10 cellular contexts compared by ENCODE assay signal in the genomic region with DNA sequence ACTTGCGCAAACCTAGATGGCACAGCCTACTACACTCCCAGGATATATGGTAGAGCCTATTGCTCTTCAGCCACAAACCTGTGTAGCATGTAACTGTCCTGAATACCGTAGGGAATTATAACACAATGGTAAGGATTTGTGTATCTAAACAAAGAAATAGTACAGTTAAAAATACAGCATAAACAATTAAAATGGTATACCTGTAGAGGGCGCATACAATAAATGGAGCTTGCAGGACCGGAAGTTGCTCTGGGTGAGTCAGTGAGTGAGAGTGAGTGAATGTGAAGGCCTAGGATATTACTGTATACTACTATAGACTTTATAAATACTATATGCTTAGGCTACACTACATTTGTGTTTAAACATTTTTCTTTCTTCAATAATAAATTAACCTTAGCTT.
DNase-seq lines count a peak whose midpoint lies in the region; TF ChIP-seq lines count a peak whose summit lies in the region.
"Had no signal": no experiment of that assay in that cellular context is flagged by ENCODE, and none has a peak within 500 bp of the region (broad histone marks: within the 10 kb centered on the region; RNA-seq: fewer than 3 reads in every experiment).

No MANE protein-coding gene starts in this region.

- DNase-seq in NK-92 treated with Interleukin-12 subunit alpha and Interleukin-12 subunit beta, amount 100 ng/mL, for 24 hours (lab: John Stamatoyannopoulos, UW): peak; percentile 1
- no peak for DNase-seq in NK-92 (lab: John Stamatoyannopoulos, UW; ENCODE audit: unreplicated experiment)
- peak; percentile 47 for DNase-seq in H4 (ENCODE audit: low spot score)
- peak; percentile 4 for DNase-seq in NCI-H460 (ENCODE audit: extremely low read depth, low read depth)
- no peak for DNase-seq in epithelial cell of proximal tubule (ENCODE audit: low read depth)
- no peak for DNase-seq in activated CD4-positive, CD25-positive, alpha-beta regulatory T cell treated with anti-CD3 and anti-CD28 coated beads, Interleukin-2, amount 50 U/mL, for 72 hours
- no peak for DNase-seq in NCI-H1436 (lab: John Stamatoyannopoulos, UW)
- no peak for DNase-seq in HCEC 1CT
- DNase-seq: NCI-H187 had no signal

- peak; percentile 8 for TF ChIP-seq CTCF in epithelial cell of proximal tubule (conservative IDR thresholded peaks at IDR 0.05; ENCODE audit: low read depth, low read length)

- no peak overlapping the region for H3K4me3 ChIP-seq in epithelial cell of proximal tubule (ENCODE audit: low read depth, low read length)
- H3K4me3 ChIP-seq: prostate gland had no signal

Comparison
In these comparisons a context has a peak if more than half of its experiments do, and no peak if none do; other contexts are left out.
1. DNase-seq: peak in NK-92 treated with Interleukin-12 subunit alpha and Interleukin-12 subunit beta, amount 100 ng/mL, for 24 hours (single experiment), H4 (single experiment) and NCI-H460 (single experiment); none in NK-92 (single experiment), epithelial cell of proximal tubule (single experiment), activated CD4-positive, CD25-positive, alpha-beta regulatory T cell treated with anti-CD3 and anti-CD28 coated beads, Interleukin-2, amount 50 U/mL, for 72 hours (single experiment), NCI-H1436 (single experiment) and HCEC 1CT (single experiment).